ENCODE assay signal across 17 cellular contexts in the genomic region with DNA sequence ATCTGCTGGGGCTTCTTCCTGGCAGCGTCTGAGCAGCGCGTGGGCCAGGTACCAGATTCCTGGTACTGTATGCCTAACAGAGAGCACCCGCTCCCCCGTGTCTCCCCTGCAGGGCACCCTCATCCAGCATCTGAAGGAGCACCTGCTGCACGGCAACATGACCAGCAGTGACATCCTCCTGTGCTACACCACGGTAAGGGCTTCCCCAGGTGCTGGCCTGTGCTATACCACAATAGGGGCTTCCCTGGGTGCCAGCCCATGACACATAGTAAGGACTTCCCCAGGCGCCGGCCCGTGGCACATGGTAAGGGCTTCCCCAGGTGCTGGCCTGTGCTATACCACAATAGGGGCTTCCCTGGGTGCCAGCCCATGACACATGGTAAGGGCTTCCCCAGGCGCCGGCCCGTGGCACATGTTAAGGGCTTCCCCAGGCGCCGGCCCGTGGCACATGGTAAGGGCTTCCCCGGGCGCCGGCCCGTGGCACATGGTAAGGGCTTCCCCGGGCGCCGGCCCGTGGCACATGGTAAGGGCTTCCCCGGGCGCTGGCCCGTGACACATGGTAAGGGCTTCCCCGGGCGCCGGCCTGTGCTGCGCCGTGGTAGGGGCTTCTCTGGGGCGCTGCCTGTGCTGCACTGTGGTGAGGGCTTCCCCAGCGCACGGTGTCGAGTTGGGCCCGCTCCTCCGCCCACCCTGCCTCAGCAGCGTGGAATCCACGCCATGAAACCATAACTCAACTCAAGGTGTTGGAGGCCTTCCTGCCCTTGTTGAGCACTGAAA. TPM values are rescaled to one million over a fixed set of nuclear protein-coding genes. Genes with fewer than 3 reads are reported as not detected.
DNase-seq lines count a peak whose midpoint lies in the region; ATAC-seq and TF ChIP-seq lines count a peak whose summit lies in the region.
"Had no signal": no experiment of that assay in that cellular context is flagged by ENCODE, and none has a peak within 500 bp of the region (broad histone marks: within the 10 kb centered on the region; RNA-seq: fewer than 3 reads in every experiment).

No MANE protein-coding gene starts in this region.

- no peaks in the 10 kb centered on the region for H3K9me3 ChIP-seq in uterus
- H3K9me3 ChIP-seq: lower lobe of right lung, Peyer's patch, tibial artery had no signal

- H3K27me3 Mint-ChIP-seq in activated T-cell treated with anti-CD3 and anti-CD28 coated beads, Interleukin-2, amount 50 U/mL, for 24 hours = no peaks in the 10 kb centered on the region
- H3K27me3 Mint-ChIP-seq: CD4-positive, alpha-beta T cell had no signal

- intact Hi-C loops in uterus (cut with DNase I; ENCODE audit: low total_unique reads) = no loop called here

- H3K36me3 Mint-ChIP-seq in activated T-cell treated with anti-CD3 and anti-CD28 coated beads, Interleukin-2, amount 50 U/mL, for 24 hours (ENCODE audit: low read depth) = peaks cover 62% of the 10 kb centered on the region

- no peaks in the 10 kb centered on the region for H3K4me1 ChIP-seq in uterus
- H3K4me1 ChIP-seq: lower lobe of right lung, Peyer's patch, tibial artery had no signal

- no peak for TF ChIP-seq CTCF in uterus (IDR thresholded peaks at IDR 0.05)

- no peak for TF ChIP-seq POLR2A in uterus (IDR thresholded peaks at IDR 0.05)

- peak; percentile 55 for ATAC-seq in GM21423 (IDR thresholded peaks at IDR 0.05; ENCODE audit: unreplicated experiment)
- ATAC-seq in HG03196 (IDR thresholded peaks at IDR 0.05; ENCODE audit: unreplicated experiment) = peak; percentile 73
- ATAC-seq in HG03460 (IDR thresholded peaks at IDR 0.05; ENCODE audit: unreplicated experiment) = no peak

- no peak overlapping the region for H3K27ac Mint-ChIP-seq in activated T-cell treated with anti-CD3 and anti-CD28 coated beads, Interleukin-2, amount 50 U/mL, for 24 hours
- H3K27ac Mint-ChIP-seq: CD4-positive, alpha-beta T cell; nephron had no signal

- no peak overlapping the region for H3K4me3 ChIP-seq in uterus
- H3K4me3 ChIP-seq: lower lobe of right lung, Peyer's patch, tibial artery had no signal

- H3K27me3 ChIP-seq in uterus = no peaks in the 10 kb centered on the region
- H3K27me3 ChIP-seq: Peyer's patch, tibial artery had no signal

- H3K4me3 Mint-ChIP-seq in activated T-cell treated with anti-CD3 and anti-CD28 coated beads, Interleukin-2, amount 50 U/mL, for 24 hours = no peak overlapping the region
- H3K4me3 Mint-ChIP-seq: CD4-positive, alpha-beta T cell; nephron had no signal

- no peaks in the 10 kb centered on the region for H3K4me1 Mint-ChIP-seq in activated T-cell treated with anti-CD3 and anti-CD28 coated beads, Interleukin-2, amount 50 U/mL, for 24 hours (ENCODE audit: low read depth)

- H3K9me3 Mint-ChIP-seq in activated T-cell treated with anti-CD3 and anti-CD28 coated beads, Interleukin-2, amount 50 U/mL, for 24 hours = no peaks in the 10 kb centered on the region
- H3K9me3 Mint-ChIP-seq: CD4-positive, alpha-beta T cell; nephron had no signal

- no peak overlapping the region for H3K27ac ChIP-seq in uterus
- H3K27ac ChIP-seq: lower lobe of right lung, Peyer's patch, tibial artery, VCaP had no signal

- no peaks in the 10 kb centered on the region for H3K36me3 ChIP-seq in uterus

- DNase-seq in activated T-cell treated with anti-CD3 and anti-CD28 coated beads for 48 hours (ENCODE audit: low read depth) = peak; percentile 1
- DNase-seq in activated T-cell treated with anti-CD3 and anti-CD28 coated beads, Interleukin-2, amount 50 U/mL, for 24 hours = no peak
- DNase-seq in stimulated activated CD8-positive, alpha-beta memory T cell treated with anti-CD3 and anti-CD28 coated beads, Interleukin-15, amount 100 ng/mL, for 48 hours (ENCODE audit: low read depth in 2 of 2) = peak; percentile 8 to 13
- DNase-seq in uterus = no peak
- DNase-seq in central memory CD4-positive, alpha-beta T cell = no peak
- DNase-seq: activated CD8-positive, alpha-beta memory T cell treated with anti-CD3 and anti-CD28 coated beads, Interleukin-2, amount 50 U/mL, for 48 hours; CD4-positive, alpha-beta T cell; cerebellar nuclear complex; lower lobe of right lung; Peyer's patch; SW 1271; tibial artery had no signal

RNA-seq across cellular contexts. Expression of a gene that starts 49.3 kb away (rescaled TPM):
- 10 to 100 TPM in 3 of 4 donors, 1 to 10 TPM in 1; 7.6 to 22.3 (median 20.0) TPM for total RNA-seq in uterus

Comparison
In these comparisons a context has a peak if more than half of its experiments do, and no peak if none do; other contexts are left out.
1. DNase-seq: peak in activated T-cell treated with anti-CD3 and anti-CD28 coated beads for 48 hours (single experiment) and stimulated activated CD8-positive, alpha-beta memory T cell treated with anti-CD3 and anti-CD28 coated beads, Interleukin-15, amount 100 ng/mL, for 48 hours (2 of 2); none in activated T-cell treated with anti-CD3 and anti-CD28 coated beads, Interleukin-2, amount 50 U/mL, for 24 hours (single experiment), uterus (0 of 2) and central memory CD4-positive, alpha-beta T cell (single experiment).